Comparison of ENCODE assay signal across 27 cellular contexts in genomic region chr4:7307391-7308099, GRCh38.
A peak's percentile ranks its signal among the peaks of the same experiment; 100 is the strongest.
DNase-seq lines count a peak whose midpoint lies in the region; ATAC-seq, FAIRE-seq and TF ChIP-seq lines count a peak whose summit lies in the region.
"Had no signal": no experiment of that assay in that cellular context is flagged by ENCODE, and none has a peak within 500 bp of the region (broad histone marks: within the 10 kb centered on the region; RNA-seq: fewer than 3 reads in every experiment).

No MANE protein-coding gene starts in this region.

- no peak overlapping the region for H3K4me3 Mint-ChIP-seq in neural crest cell
- H3K4me3 Mint-ChIP-seq: activated CD4-positive, alpha-beta T cell treated with anti-CD3 and anti-CD28 coated beads for 36 hours; activated CD8-positive, alpha-beta T cell treated with anti-CD3 and anti-CD28 coated beads, Interleukin-2, amount 10 ng/mL, durations not matched to agents 7 days and 5 days; activated naive CD4-positive, alpha-beta T cell treated with anti-CD3 and anti-CD28 coated beads, Interleukin-2, amount 50 U/mL, for 24 hours; CD4-positive, CD25-positive, alpha-beta regulatory T cell; immature natural killer cell; naive thymus-derived CD8-positive, alpha-beta T cell had no signal

- H3K27ac Mint-ChIP-seq in neural crest cell (ENCODE audit: unreplicated experiment): peak overlapping the region; percentile 50
- no peak overlapping the region for H3K27ac Mint-ChIP-seq in activated naive CD4-positive, alpha-beta T cell treated with anti-CD3 and anti-CD28 coated beads, Interleukin-2, amount 50 U/mL, for 72 hours
- H3K27ac Mint-ChIP-seq: activated CD4-positive, alpha-beta T cell treated with anti-CD3 and anti-CD28 coated beads for 36 hours; activated CD8-positive, alpha-beta T cell treated with anti-CD3 and anti-CD28 coated beads, Interleukin-2, amount 10 ng/mL, durations not matched to agents 7 days and 5 days; activated naive CD4-positive, alpha-beta T cell treated with anti-CD3 and anti-CD28 coated beads, Interleukin-2, amount 50 U/mL, for 24 hours; activated T-helper 2 cell treated with anti-CD3 and anti-CD28 coated beads, Interferon-gamma antibody, Interleukin-2, Interleukin-4, amounts not matched to agents 10 μg/mL and 5 μg/mL and 100 μg/mL, durations not matched to agents 14 hours and 24 hours and 36 hours; CD4-positive, CD25-positive, alpha-beta regulatory T cell; immature natural killer cell; naive thymus-derived CD8-positive, alpha-beta T cell had no signal

- ATAC-seq in Right ventricle myocardium superior (ENCODE audit: poor library complexity) (peak; percentile 62), left cardiac atrium (peak; percentile 58 to 62), HG02759 (IDR thresholded peaks at IDR 0.05; ENCODE audit: unreplicated experiment) (no peak)
- no peak for ATAC-seq in activated naive CD4-positive, alpha-beta T cell treated with anti-CD3 and anti-CD28 coated beads, Interleukin-2, amount 50 U/mL, for 72 hours
- ATAC-seq: activated CD4-positive, alpha-beta T cell treated with anti-CD3 and anti-CD28 coated beads for 36 hours; activated CD8-positive, alpha-beta T cell treated with anti-CD3 and anti-CD28 coated beads, Interleukin-2, amount 10 ng/mL, durations not matched to agents 7 days and 5 days; gastroesophageal sphincter; K562; left lung; naive thymus-derived CD8-positive, alpha-beta T cell; pancreas had no signal

- DNase-seq in Right ventricle myocardium superior (peak; percentile 46), cardiac septum (ENCODE audit: low spot score) (no peak), left cardiac atrium (no peak), neural crest cell (ENCODE audit: low read depth, low spot score) (no peak), urothelium cell line (ENCODE audit: low spot score) (no peak), NCI-H226 (no peak)
- no peak for DNase-seq in activated naive CD4-positive, alpha-beta T cell treated with anti-CD3 and anti-CD28 coated beads, Interleukin-2, amount 50 U/mL, for 72 hours (ENCODE audit: low spot score in 2 of 2)
- DNase-seq: activated CD4-positive, alpha-beta T cell treated with anti-CD3 and anti-CD28 coated beads for 36 hours; activated CD8-positive, alpha-beta T cell treated with anti-CD3 and anti-CD28 coated beads, Interleukin-2, amount 10 ng/mL, durations not matched to agents 7 days and 5 days; CD4-positive, CD25-positive, alpha-beta regulatory T cell; central memory CD4-positive, alpha-beta T cell; immature natural killer cell; naive thymus-derived CD8-positive, alpha-beta T cell; NCI-H1105 treated with DMSO at 0.1 percent for 48 hours; NCI-H2029; NCI-H2227 treated with DMSO at 0.1 percent for 48 hours; NCI-H748 treated with DMSO at 0.1 percent for 48 hours; retina; spleen; stimulated activated CD4-positive, alpha-beta T cell treated with anti-CD3 and anti-CD28 coated beads, Interleukin-2, amount 100 ng/mL, for 48 hours had no signal

- peak; percentile 48 for FAIRE-seq in urothelium cell line (lab: Jason Lieb, UNC)
- FAIRE-seq: K562, pancreas had no signal

- H3K4me1 Mint-ChIP-seq in neural crest cell: peaks cover 16% of the 10 kb centered on the region
- H3K4me1 Mint-ChIP-seq: activated CD4-positive, alpha-beta T cell treated with anti-CD3 and anti-CD28 coated beads for 36 hours; activated naive CD4-positive, alpha-beta T cell treated with anti-CD3 and anti-CD28 coated beads, Interleukin-2, amount 50 U/mL, for 24 hours; CD4-positive, CD25-positive, alpha-beta regulatory T cell; immature natural killer cell; naive thymus-derived CD8-positive, alpha-beta T cell had no signal

- H3K27me3 Mint-ChIP-seq in neural crest cell (ENCODE audit: low read depth): no peaks in the 10 kb centered on the region

- no peaks in the 10 kb centered on the region for H3K36me3 Mint-ChIP-seq in neural crest cell (ENCODE audit: low read depth)
- no peaks in the 10 kb centered on the region for H3K36me3 Mint-ChIP-seq in activated naive CD4-positive, alpha-beta T cell treated with anti-CD3 and anti-CD28 coated beads, Interleukin-2, amount 50 U/mL, for 72 hours
- H3K36me3 Mint-ChIP-seq: activated naive CD4-positive, alpha-beta T cell treated with anti-CD3 and anti-CD28 coated beads, Interleukin-2, amount 50 U/mL, for 24 hours; CD4-positive, CD25-positive, alpha-beta regulatory T cell; immature natural killer cell; naive thymus-derived CD8-positive, alpha-beta T cell had no signal

- TF ChIP-seq CTCF in neural crest cell (conservative IDR thresholded peaks at IDR 0.05): no peak

- H3K9me3 Mint-ChIP-seq in neural crest cell: no peaks in the 10 kb centered on the region
- H3K9me3 Mint-ChIP-seq in activated naive CD4-positive, alpha-beta T cell treated with anti-CD3 and anti-CD28 coated beads, Interleukin-2, amount 50 U/mL, for 72 hours: no peaks in the 10 kb centered on the region
- H3K9me3 Mint-ChIP-seq: activated naive CD4-positive, alpha-beta T cell treated with anti-CD3 and anti-CD28 coated beads, Interleukin-2, amount 50 U/mL, for 24 hours; activated T-helper 2 cell treated with anti-CD3 and anti-CD28 coated beads, Interferon-gamma antibody, Interleukin-2, Interleukin-4, amounts not matched to agents 10 μg/mL and 5 μg/mL and 100 μg/mL, durations not matched to agents 14 hours and 24 hours and 36 hours; CD4-positive, CD25-positive, alpha-beta regulatory T cell; immature natural killer cell had no signal

- intact Hi-C loops in Right ventricle myocardium superior (cut with DNase I) (no loop called here), cardiac septum (cut with DNase I) (loop anchor here (5.0 to 10.0 kb wide), 2 partner anchors 155 to 407 kb away; no protein-coding TSS in a partner anchor), left cardiac atrium (cut with DNase I) (no loop called here)

Comparison
In these comparisons a context has a peak if more than half of its experiments do, and no peak if none do; other contexts are left out.
1. ATAC-seq: peak in Right ventricle myocardium superior (single experiment) and left cardiac atrium (2 of 2); none in activated naive CD4-positive, alpha-beta T cell treated with anti-CD3 and anti-CD28 coated beads, Interleukin-2, amount 50 U/mL, for 72 hours (0 of 2) and HG02759 (single experiment).